Comparison of ENCODE assay signal across 1 cellular context in genomic region chr2:138324068-138324771, GRCh38.
TF ChIP-seq lines count a peak whose summit lies in the region.

No MANE protein-coding gene starts in this region.

TF ChIP-seq in Ishikawa, 13 proteins besides CTCF, POLR2A, EP300 and RAD21 (continued from another document):
- no peak for TF ChIP-seq REST (IDR thresholded peaks at IDR 0.05; ENCODE audit: low read depth)
- TF ChIP-seq CEBPB (IDR thresholded peaks at IDR 0.05) = no peak
- TF ChIP-seq ZBTB7A (IDR thresholded peaks at IDR 0.05; ENCODE audit: low read depth) = no peak
